ENCODE assay signal across 1 cellular context in genomic region chr17:6651483-6652452, GRCh38.
TF ChIP-seq lines count a peak whose summit lies in the region.

TSS of gene C17orf100 (plus strand) at chr17:6651762. CDS start at chr17:6651914, 152 bp downstream.
TSS of gene MED31 (minus strand) at chr17:6651605. CDS start at chr17:6651528, 77 bp downstream.

TF ChIP-seq in WTC11, 78 proteins besides CTCF, POLR2A, EP300 and RAD21 (continued from another document):
- TF ChIP-seq, protein P1, sequence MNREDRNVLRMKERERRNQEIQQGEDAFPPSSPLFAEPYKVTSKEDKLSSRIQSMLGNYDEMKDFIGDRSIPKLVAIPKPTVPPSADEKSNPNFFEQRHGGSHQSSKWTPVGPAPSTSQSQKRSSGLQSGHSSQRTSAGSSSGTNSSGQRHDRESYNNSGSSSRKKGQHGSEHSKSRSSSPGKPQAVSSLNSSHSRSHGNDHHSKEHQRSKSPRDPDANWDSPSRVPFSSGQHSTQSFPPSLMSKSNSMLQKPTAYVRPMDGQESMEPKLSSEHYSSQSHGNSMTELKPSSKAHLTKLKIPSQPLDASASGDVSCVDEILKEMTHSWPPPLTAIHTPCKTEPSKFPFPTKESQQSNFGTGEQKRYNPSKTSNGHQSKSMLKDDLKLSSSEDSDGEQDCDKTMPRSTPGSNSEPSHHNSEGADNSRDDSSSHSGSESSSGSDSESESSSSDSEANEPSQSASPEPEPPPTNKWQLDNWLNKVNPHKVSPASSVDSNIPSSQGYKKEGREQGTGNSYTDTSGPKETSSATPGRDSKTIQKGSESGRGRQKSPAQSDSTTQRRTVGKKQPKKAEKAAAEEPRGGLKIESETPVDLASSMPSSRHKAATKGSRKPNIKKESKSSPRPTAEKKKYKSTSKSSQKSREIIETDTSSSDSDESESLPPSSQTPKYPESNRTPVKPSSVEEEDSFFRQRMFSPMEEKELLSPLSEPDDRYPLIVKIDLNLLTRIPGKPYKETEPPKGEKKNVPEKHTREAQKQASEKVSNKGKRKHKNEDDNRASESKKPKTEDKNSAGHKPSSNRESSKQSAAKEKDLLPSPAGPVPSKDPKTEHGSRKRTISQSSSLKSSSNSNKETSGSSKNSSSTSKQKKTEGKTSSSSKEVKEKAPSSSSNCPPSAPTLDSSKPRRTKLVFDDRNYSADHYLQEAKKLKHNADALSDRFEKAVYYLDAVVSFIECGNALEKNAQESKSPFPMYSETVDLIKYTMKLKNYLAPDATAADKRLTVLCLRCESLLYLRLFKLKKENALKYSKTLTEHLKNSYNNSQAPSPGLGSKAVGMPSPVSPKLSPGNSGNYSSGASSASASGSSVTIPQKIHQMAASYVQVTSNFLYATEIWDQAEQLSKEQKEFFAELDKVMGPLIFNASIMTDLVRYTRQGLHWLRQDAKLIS (CRISPR knock-in tag; IDR thresholded peaks at IDR 0.05; ENCODE audit: borderline replicate concordance) = no peak; the same call in 1 of the 2 replicates
- TF ChIP-seq, protein P2, sequence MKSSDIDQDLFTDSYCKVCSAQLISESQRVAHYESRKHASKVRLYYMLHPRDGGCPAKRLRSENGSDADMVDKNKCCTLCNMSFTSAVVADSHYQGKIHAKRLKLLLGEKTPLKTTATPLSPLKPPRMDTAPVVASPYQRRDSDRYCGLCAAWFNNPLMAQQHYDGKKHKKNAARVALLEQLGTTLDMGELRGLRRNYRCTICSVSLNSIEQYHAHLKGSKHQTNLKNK (CRISPR knock-in tag; IDR thresholded peaks at IDR 0.05) = no peak
- TF ChIP-seq ZNF138 (CRISPR knock-in tag; conservative IDR thresholded peaks at IDR 0.05) (0 out of 2 replicates have a peak, but pooled peaks have one; percentile 27), SP1 (CRISPR knock-in tag; conservative IDR thresholded peaks at IDR 0.05) (peak; percentile 97), NFE2L1 (CRISPR knock-in tag; IDR thresholded peaks at IDR 0.05) (peak; percentile 72; the same call in 1 of the 2 replicates), JUN (CRISPR knock-in tag; IDR thresholded peaks at IDR 0.05) (peak; percentile 61; the same call in 1 of the 2 replicates), FOXP4 (CRISPR knock-in tag; IDR thresholded peaks at IDR 0.05) (peak; percentile 84; the same call in 1 of the 2 replicates), EMX1 (CRISPR knock-in tag; IDR thresholded peaks at IDR 0.05) (no peak), ETV6 (CRISPR knock-in tag; IDR thresholded peaks at IDR 0.05) (peak; percentile 61), ATF6 (CRISPR knock-in tag; IDR thresholded peaks at IDR 0.05) (no peak), NFYB (CRISPR knock-in tag; conservative IDR thresholded peaks at IDR 0.05; ENCODE audit: low read depth) (no peak), SMAD4 (CRISPR knock-in tag; IDR thresholded peaks at IDR 0.05) (peak; percentile 63; the same call in 1 of the 2 replicates), ARID4B (CRISPR knock-in tag; IDR thresholded peaks at IDR 0.05; ENCODE audit: borderline replicate concordance) (peak; percentile 82; the same call in 1 of the 2 replicates), FOXK1 (CRISPR knock-in tag; IDR thresholded peaks at IDR 0.05) (peak; percentile 36), STAT6 (CRISPR knock-in tag; conservative IDR thresholded peaks at IDR 0.05; ENCODE audit: low read depth) (no peak), ZNF121 (CRISPR knock-in tag; IDR thresholded peaks at IDR 0.05) (0 out of 2 replicates have a peak, but pooled peaks have one; percentile 2), ZNF263 (CRISPR knock-in tag; IDR thresholded peaks at IDR 0.05; ENCODE audit: low read depth) (peak; percentile 59; the same call in 1 of the 2 replicates), ELF4 (CRISPR knock-in tag; IDR thresholded peaks at IDR 0.05; ENCODE audit: low read depth) (0 out of 2 replicates have a peak, but pooled peaks have one; percentile 53), FOXP1 (CRISPR knock-in tag; IDR thresholded peaks at IDR 0.05; ENCODE audit: borderline replicate concordance) (peak; percentile 97), ZNF396 (CRISPR knock-in tag; IDR thresholded peaks at IDR 0.05; ENCODE audit: borderline replicate concordance) (no peak), ZSCAN18 (CRISPR knock-in tag; IDR thresholded peaks at IDR 0.05) (no peak), GTF2I (CRISPR knock-in tag; conservative IDR thresholded peaks at IDR 0.05) (no peak), ZNF219 (CRISPR knock-in tag; IDR thresholded peaks at IDR 0.05; ENCODE audit: borderline replicate concordance) (peak; percentile 64; the same call in 1 of the 2 replicates), RELA (CRISPR knock-in tag; IDR thresholded peaks at IDR 0.05; ENCODE audit: borderline replicate concordance) (peak; percentile 98), TEAD1 (CRISPR knock-in tag; IDR thresholded peaks at IDR 0.05) (no peak; the same call in 1 of the 2 replicates)
- TF ChIP-seq, protein P3, sequence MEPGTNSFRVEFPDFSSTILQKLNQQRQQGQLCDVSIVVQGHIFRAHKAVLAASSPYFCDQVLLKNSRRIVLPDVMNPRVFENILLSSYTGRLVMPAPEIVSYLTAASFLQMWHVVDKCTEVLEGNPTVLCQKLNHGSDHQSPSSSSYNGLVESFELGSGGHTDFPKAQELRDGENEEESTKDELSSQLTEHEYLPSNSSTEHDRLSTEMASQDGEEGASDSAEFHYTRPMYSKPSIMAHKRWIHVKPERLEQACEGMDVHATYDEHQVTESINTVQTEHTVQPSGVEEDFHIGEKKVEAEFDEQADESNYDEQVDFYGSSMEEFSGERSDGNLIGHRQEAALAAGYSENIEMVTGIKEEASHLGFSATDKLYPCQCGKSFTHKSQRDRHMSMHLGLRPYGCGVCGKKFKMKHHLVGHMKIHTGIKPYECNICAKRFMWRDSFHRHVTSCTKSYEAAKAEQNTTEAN (CRISPR knock-in tag; IDR thresholded peaks at IDR 0.05) = peak; percentile 64; the same call in 1 of the 2 replicates
- TF ChIP-seq, protein P4, sequence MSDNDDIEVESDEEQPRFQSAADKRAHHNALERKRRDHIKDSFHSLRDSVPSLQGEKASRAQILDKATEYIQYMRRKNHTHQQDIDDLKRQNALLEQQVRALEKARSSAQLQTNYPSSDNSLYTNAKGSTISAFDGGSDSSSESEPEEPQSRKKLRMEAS (CRISPR knock-in tag; IDR thresholded peaks at IDR 0.05) = peak; percentile 93
- TF ChIP-seq, protein P5, sequence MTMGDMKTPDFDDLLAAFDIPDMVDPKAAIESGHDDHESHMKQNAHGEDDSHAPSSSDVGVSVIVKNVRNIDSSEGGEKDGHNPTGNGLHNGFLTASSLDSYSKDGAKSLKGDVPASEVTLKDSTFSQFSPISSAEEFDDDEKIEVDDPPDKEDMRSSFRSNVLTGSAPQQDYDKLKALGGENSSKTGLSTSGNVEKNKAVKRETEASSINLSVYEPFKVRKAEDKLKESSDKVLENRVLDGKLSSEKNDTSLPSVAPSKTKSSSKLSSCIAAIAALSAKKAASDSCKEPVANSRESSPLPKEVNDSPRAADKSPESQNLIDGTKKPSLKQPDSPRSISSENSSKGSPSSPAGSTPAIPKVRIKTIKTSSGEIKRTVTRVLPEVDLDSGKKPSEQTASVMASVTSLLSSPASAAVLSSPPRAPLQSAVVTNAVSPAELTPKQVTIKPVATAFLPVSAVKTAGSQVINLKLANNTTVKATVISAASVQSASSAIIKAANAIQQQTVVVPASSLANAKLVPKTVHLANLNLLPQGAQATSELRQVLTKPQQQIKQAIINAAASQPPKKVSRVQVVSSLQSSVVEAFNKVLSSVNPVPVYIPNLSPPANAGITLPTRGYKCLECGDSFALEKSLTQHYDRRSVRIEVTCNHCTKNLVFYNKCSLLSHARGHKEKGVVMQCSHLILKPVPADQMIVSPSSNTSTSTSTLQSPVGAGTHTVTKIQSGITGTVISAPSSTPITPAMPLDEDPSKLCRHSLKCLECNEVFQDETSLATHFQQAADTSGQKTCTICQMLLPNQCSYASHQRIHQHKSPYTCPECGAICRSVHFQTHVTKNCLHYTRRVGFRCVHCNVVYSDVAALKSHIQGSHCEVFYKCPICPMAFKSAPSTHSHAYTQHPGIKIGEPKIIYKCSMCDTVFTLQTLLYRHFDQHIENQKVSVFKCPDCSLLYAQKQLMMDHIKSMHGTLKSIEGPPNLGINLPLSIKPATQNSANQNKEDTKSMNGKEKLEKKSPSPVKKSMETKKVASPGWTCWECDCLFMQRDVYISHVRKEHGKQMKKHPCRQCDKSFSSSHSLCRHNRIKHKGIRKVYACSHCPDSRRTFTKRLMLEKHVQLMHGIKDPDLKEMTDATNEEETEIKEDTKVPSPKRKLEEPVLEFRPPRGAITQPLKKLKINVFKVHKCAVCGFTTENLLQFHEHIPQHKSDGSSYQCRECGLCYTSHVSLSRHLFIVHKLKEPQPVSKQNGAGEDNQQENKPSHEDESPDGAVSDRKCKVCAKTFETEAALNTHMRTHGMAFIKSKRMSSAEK (CRISPR knock-in tag; IDR thresholded peaks at IDR 0.05; ENCODE audit: borderline replicate concordance) = no peak
